In genomic region chr2:168136392-168136977, GRCh38 we compare ENCODE assay signal across 9 cellular contexts.
DNase-seq lines count a peak whose midpoint lies in the region; ATAC-seq and TF ChIP-seq lines count a peak whose summit lies in the region.
"Had no signal": no experiment of that assay in that cellular context is flagged by ENCODE, and none has a peak within 500 bp of the region (broad histone marks: within the 10 kb centered on the region; RNA-seq: fewer than 3 reads in every experiment).

No MANE protein-coding gene starts in this region.

- H3K27ac ChIP-seq in 22Rv1 (no peak overlapping the region), Peyer's patch (no peak overlapping the region), esophagus squamous epithelium (peak overlapping the region in 2 of 4 donors; percentile 10 to 56), psoas muscle (no peak overlapping the region)

- H3K4me3 ChIP-seq in GM06990 (replicated peaks; ENCODE audit: low read depth, low read length) (no peak overlapping the region), Peyer's patch (no peak overlapping the region), esophagus squamous epithelium (no peak overlapping the region), psoas muscle (no peak overlapping the region)
- H3K4me3 ChIP-seq: HAP-1 had no signal

- H3K4me1 ChIP-seq in Peyer's patch: no peaks in the 10 kb centered on the region
- H3K4me1 ChIP-seq in esophagus squamous epithelium: peaks cover 0 to 23% (median 0%) of the 10 kb centered on the region in 3 donors
- H3K4me1 ChIP-seq in psoas muscle: no peaks in the 10 kb centered on the region

- peak; percentile 39 for TF ChIP-seq CTCF in 22Rv1 (IDR thresholded peaks at IDR 0.05)
- TF ChIP-seq CTCF in GM06990 (IDR thresholded peaks at IDR 0.05; ENCODE audit: insufficient read depth, low read length, poor library complexity, severe bottlenecking): no peak
- peak in 5 of 6 experiments; percentile 39 to 80 (median 70) for TF ChIP-seq CTCF in Peyer's patch (IDR thresholded peaks at IDR 0.05)
- TF ChIP-seq CTCF in esophagus squamous epithelium (IDR thresholded peaks at IDR 0.05): peak in 5 of 6 experiments; percentile 40 to 69 (median 58)
- TF ChIP-seq CTCF in psoas muscle (IDR thresholded peaks at IDR 0.05): peak; percentile 38

- H3K9me3 ChIP-seq in Peyer's patch: no peaks in the 10 kb centered on the region
- H3K9me3 ChIP-seq in esophagus squamous epithelium: no peaks in the 10 kb centered on the region
- H3K9me3 ChIP-seq in psoas muscle: no peaks in the 10 kb centered on the region
- H3K9me3 ChIP-seq: HAP-1 had no signal

- H3K36me3 ChIP-seq in GM06990 (ENCODE audit: control insufficient read depth, insufficient read depth, low read length) (no peaks in the 10 kb centered on the region), Peyer's patch (peaks cover 0 to 16% (median 4%) of the 10 kb centered on the region in 3 donors), esophagus squamous epithelium (peaks cover 0 to 57% (median 0%) of the 10 kb centered on the region in 3 donors), psoas muscle (ENCODE audit: insufficient read depth in 1 of 2, low read depth in 1 of 2) (no peaks in the 10 kb centered on the region)

- H3K27me3 ChIP-seq in GM06990 (replicated peaks; ENCODE audit: control insufficient read depth, insufficient read depth, low read length): no peaks in the 10 kb centered on the region
- no peaks in the 10 kb centered on the region for H3K27me3 ChIP-seq in Peyer's patch
- H3K27me3 ChIP-seq in esophagus squamous epithelium: no peaks in the 10 kb centered on the region
- no peaks in the 10 kb centered on the region for H3K27me3 ChIP-seq in psoas muscle (ENCODE audit: insufficient read depth in 3 of 3, low read length in 2 of 3)

- 14% methylated on average over 2 of the region's 2 CpGs for WGBS in esophagus squamous epithelium, 2 donors
- WGBS in psoas muscle, 3 donors: 31 to 45% (median 41%) methylated on average over 2 of the region's 2 CpGs

- intact Hi-C loops in esophagus squamous epithelium (cut with DNase I) (loop anchor here (10.0 kb wide), 1 partner anchor 198 kb away; no protein-coding TSS in a partner anchor), psoas muscle (cut with DNase I) (no loop called here)

- no peak for TF ChIP-seq POLR2A in Peyer's patch (IDR thresholded peaks at IDR 0.05)
- TF ChIP-seq POLR2A in esophagus squamous epithelium (IDR thresholded peaks at IDR 0.05): no peak

- ATAC-seq in HG03280 (IDR thresholded peaks at IDR 0.05; ENCODE audit: unreplicated experiment) (peak; percentile 57), psoas muscle (no peak), HG03520 (IDR thresholded peaks at IDR 0.05; ENCODE audit: unreplicated experiment) (no peak)

- DNase-seq in GM06990 (ENCODE audit: extremely low read depth, insufficient read length) (peak; percentile 18), Peyer's patch (no peak), esophagus squamous epithelium (lab: John Stamatoyannopoulos, UW) (no peak), psoas muscle (no peak)
- DNase-seq in activated CD4-positive, alpha-beta T cell treated with anti-CD3 and anti-CD28 coated beads for 48 hours: no peak
